Comparison of ENCODE assay signal across 8 cellular contexts in the genomic region with DNA sequence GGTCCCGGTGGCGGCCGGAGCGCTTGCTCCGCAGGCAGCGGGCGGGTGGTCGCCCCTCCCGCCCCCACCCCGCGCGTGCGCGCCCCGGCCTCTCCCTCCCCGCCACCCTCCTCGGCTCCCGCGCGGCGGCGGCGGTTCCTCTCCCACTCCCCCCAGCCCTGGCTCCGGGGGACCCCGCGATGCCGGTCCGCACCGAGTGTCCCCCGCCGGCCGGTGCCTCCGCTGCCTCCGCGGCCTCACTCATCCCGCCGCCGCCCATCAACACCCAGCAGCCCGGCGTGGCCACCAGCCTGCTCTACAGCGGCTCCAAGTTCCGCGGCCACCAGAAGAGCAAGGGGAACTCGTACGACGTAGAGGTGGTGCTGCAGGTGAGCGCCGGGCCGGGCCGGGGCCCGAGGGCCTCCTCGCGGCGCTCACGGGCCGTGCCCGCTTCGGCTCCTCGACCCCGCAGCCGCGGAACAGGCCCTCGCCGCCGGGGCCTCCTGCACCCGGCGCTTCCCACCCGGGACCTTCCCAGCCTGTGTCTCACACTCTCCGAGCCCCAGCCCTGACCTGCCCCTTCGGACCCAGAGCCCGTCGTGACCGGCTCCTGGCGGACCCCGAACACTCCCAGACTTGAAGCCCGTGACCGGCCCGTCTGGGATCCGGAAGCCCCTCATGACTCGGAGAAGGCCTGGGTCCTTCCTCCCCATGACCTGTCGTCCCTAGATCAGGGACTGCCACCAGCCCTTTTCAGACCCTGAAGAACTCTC. TPM values are rescaled to one million over a fixed set of nuclear protein-coding genes. Genes with fewer than 3 reads are reported as not detected.
DNase-seq lines count a peak whose midpoint lies in the region; ATAC-seq, FAIRE-seq and TF ChIP-seq lines count a peak whose summit lies in the region.

No MANE protein-coding gene starts in this region.

- H3K36me3 ChIP-seq in bronchial epithelial cell (ENCODE audit: control insufficient read depth, insufficient read depth, low read length), result peaks cover 2% of the 10 kb centered on the region

- DNase-seq in activated CD8-positive, alpha-beta memory T cell treated with anti-CD3 and anti-CD28 coated beads, Interleukin-2, amount 50 U/mL, for 48 hours, result peak; percentile 75
- DNase-seq in activated CD8-positive, alpha-beta memory T cell treated with anti-CD3 and anti-CD28 coated beads, Interleukin-2, amount 50 U/mL, for 4 hours, result no peak
- DNase-seq in HEK293T (ENCODE audit: extremely low spot score) (peak; percentile 36), NB4 (ENCODE audit: low read depth) (peak; percentile 45), bronchial epithelial cell (ENCODE audit: low read depth) (no peak), left kidney (ENCODE audit: low read depth, low spot score) (peak; percentile 80), COLO829 (ENCODE audit: low spot score) (no peak)
- DNase-seq in stimulated activated naive CD8-positive, alpha-beta T cell treated with anti-CD3 and anti-CD28 coated beads, Interleukin-15, Interleukin-2, amounts not matched to agents 100 U/mL and 50 U/mL, for 24 hours, result no peak

- no peaks in the 10 kb centered on the region for H3K27me3 ChIP-seq in bronchial epithelial cell (ENCODE audit: control insufficient read depth, insufficient read depth, low read length)

- POLR2A ChIA-PET in HEK293T (lab: Yijun Ruan, JAX), result no interaction called here

- peak; percentile 10 for ATAC-seq in stimulated activated naive CD8-positive, alpha-beta T cell treated with anti-CD3 and anti-CD28 coated beads, Interleukin-15, Interleukin-2, amounts not matched to agents 100 U/mL and 50 U/mL, for 24 hours

- CTCF ChIA-PET in HEK293T (lab: Yijun Ruan, JAX), result no interaction called here

- TF ChIP-seq CTCF in NB4 (IDR thresholded peaks at IDR 0.05; ENCODE audit: low read depth, low read length) (no peak), bronchial epithelial cell (IDR thresholded peaks at IDR 0.05; ENCODE audit: insufficient read depth, low read length, severe bottlenecking) (no peak)

- FAIRE-seq in bronchial epithelial cell (lab: Jason Lieb, UNC), result no peak

- no peak for TF ChIP-seq POLR2A in NB4 (IDR thresholded peaks at IDR 0.05; ENCODE audit: extremely low read depth, insufficient read length)

- H3K4me3 ChIP-seq in NB4 (ENCODE audit: low read depth, low read length) (peak overlapping the region; percentile 83), bronchial epithelial cell (ENCODE audit: low read depth, low read length) (peak overlapping the region; percentile 76)

TF ChIP-seq in HEK293T, 16 proteins besides CTCF, POLR2A, EP300 and RAD21:
- no peak for TF ChIP-seq L3MBTL2 (conservative IDR thresholded peaks at IDR 0.05)
- no peak for TF ChIP-seq LEF1 (IDR thresholded peaks at IDR 0.05; ENCODE audit: borderline replicate concordance)
- no peak for TF ChIP-seq CTBP1 (IDR thresholded peaks at IDR 0.05; ENCODE audit: borderline replicate concordance)
- TF ChIP-seq ELF4 (IDR thresholded peaks at IDR 0.05), result no peak
- TF ChIP-seq SP1 (IDR thresholded peaks at IDR 0.05), result no peak
- no peak for TF ChIP-seq HDGF (IDR thresholded peaks at IDR 0.05; ENCODE audit: borderline replicate concordance)
- no peak for TF ChIP-seq FOXM1 (IDR thresholded peaks at IDR 0.05; ENCODE audit: borderline replicate concordance)

RNA-seq across cellular contexts. Expression of a gene that starts 0.5 kb away (rescaled TPM):
- 5.3 and 6.5 TPM in 2 replicates for total RNA-seq in bronchial epithelial cell

RNA-seq across cellular contexts. Expression of a gene that starts 0.7 kb away (rescaled TPM):
- 11.3 and 11.5 TPM in 2 replicates for total RNA-seq in bronchial epithelial cell

RNA-seq across cellular contexts. Expression of a gene that starts 48.0 kb away (rescaled TPM):
- 20.7 and 23.7 TPM in 2 replicates for total RNA-seq in bronchial epithelial cell

Comparison
In these comparisons a context has a peak if more than half of its experiments do, and no peak if none do; other contexts are left out.
1. DNase-seq: peak in activated CD8-positive, alpha-beta memory T cell treated with anti-CD3 and anti-CD28 coated beads, Interleukin-2, amount 50 U/mL, for 48 hours (single experiment), HEK293T (single experiment), NB4 (single experiment) and left kidney (single experiment); none in activated CD8-positive, alpha-beta memory T cell treated with anti-CD3 and anti-CD28 coated beads, Interleukin-2, amount 50 U/mL, for 4 hours (single experiment), bronchial epithelial cell (single experiment), stimulated activated naive CD8-positive, alpha-beta T cell treated with anti-CD3 and anti-CD28 coated beads, Interleukin-15, Interleukin-2, amounts not matched to agents 100 U/mL and 50 U/mL, for 24 hours (single experiment) and COLO829 (single experiment).